ENCODE assay signal across 17 cellular contexts in the genomic region with DNA sequence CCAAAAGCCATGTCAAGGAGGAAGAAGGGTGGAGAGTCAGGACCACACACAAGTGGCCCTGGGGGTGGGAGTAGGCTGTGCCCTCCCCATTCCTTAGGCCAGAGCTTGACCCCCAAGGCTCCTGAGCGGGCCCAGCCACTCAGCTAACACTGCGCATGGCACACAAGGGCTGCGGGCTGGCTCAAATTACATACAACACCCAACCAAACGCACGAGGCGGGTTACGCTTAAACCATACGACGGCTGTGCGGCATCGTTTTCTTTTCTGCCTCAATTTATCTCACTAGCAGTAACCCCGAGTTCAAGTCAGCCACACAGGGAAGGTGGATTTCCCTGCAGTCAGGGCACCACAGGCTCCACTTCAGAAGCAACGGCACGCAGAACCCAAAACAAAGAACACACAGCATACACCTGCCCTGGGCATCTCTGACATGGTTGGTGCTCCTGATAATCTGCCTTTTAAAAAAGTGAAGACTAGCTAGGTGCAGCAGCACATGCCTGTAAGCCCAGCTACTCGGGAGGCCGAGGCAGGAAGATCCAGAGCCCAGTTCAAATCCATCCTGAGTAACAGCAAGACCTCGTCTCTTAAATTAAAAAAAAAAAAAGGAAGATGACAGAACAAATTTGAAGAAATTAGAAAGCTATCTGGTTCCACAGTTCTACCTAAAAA. TPM values are rescaled to one million over a fixed set of nuclear protein-coding genes. Genes with fewer than 3 reads are reported as not detected.
DNase-seq lines count a peak whose midpoint lies in the region; ATAC-seq, FAIRE-seq and TF ChIP-seq lines count a peak whose summit lies in the region.
"Had no signal": no experiment of that assay in that cellular context is flagged by ENCODE, and none has a peak within 500 bp of the region (broad histone marks: within the 10 kb centered on the region; RNA-seq: fewer than 3 reads in every experiment).

No MANE protein-coding gene starts in this region.

- H3K9me3 ChIP-seq in T-helper 17 cell (ENCODE audit: control insufficient read depth, low read length, poor library complexity, severe bottlenecking) (no peaks in the 10 kb centered on the region), kidney (ENCODE audit: control insufficient read depth in 1 of 2, low read length in 2 of 2) (no peaks in the 10 kb centered on the region)
- H3K9me3 ChIP-seq: left lung, psoas muscle, SJSA1 had no signal

- H3K27ac Mint-ChIP-seq in activated naive CD8-positive, alpha-beta T cell = no peak overlapping the region
- no peak overlapping the region for H3K27ac Mint-ChIP-seq in activated naive CD8-positive, alpha-beta T cell treated with anti-CD3 and anti-CD28 coated beads, Interleukin-2, amount 50 U/mL, for 24 hours
- peak overlapping the region; percentile 60 for H3K27ac Mint-ChIP-seq in T-helper 17 cell
- peak overlapping the region; percentile 39 for H3K27ac Mint-ChIP-seq in type B pancreatic cell

- H3K27me3 Mint-ChIP-seq in activated naive CD8-positive, alpha-beta T cell = no peaks in the 10 kb centered on the region
- no peaks in the 10 kb centered on the region for H3K27me3 Mint-ChIP-seq in activated naive CD8-positive, alpha-beta T cell treated with anti-CD3 and anti-CD28 coated beads, Interleukin-2, amount 50 U/mL, for 24 hours
- H3K27me3 Mint-ChIP-seq in T-helper 17 cell = no peaks in the 10 kb centered on the region
- no peaks in the 10 kb centered on the region for H3K27me3 Mint-ChIP-seq in type B pancreatic cell

- H3K9me3 Mint-ChIP-seq in activated naive CD8-positive, alpha-beta T cell (ENCODE audit: low read depth) = no peaks in the 10 kb centered on the region
- H3K9me3 Mint-ChIP-seq in activated naive CD8-positive, alpha-beta T cell treated with anti-CD3 and anti-CD28 coated beads, Interleukin-2, amount 50 U/mL, for 24 hours = no peaks in the 10 kb centered on the region
- no peaks in the 10 kb centered on the region for H3K9me3 Mint-ChIP-seq in type B pancreatic cell

- intact Hi-C loops in kidney (cut with DNase I) = no loop called here

- H3K4me3 Mint-ChIP-seq in activated naive CD8-positive, alpha-beta T cell = peak overlapping the region; percentile 46
- H3K4me3 Mint-ChIP-seq in activated naive CD8-positive, alpha-beta T cell treated with anti-CD3 and anti-CD28 coated beads, Interleukin-2, amount 50 U/mL, for 24 hours = no peak overlapping the region
- H3K4me3 Mint-ChIP-seq in T-helper 17 cell (no peak overlapping the region), type B pancreatic cell (peak overlapping the region; percentile 51)

- H3K4me1 ChIP-seq in kidney (ENCODE audit: control insufficient read depth in 1 of 2, insufficient read depth in 1 of 2, low read depth in 1 of 2, low read length in 2 of 2) = peaks cover 16 to 18% of the 10 kb centered on the region in 2 donors

- no peaks in the 10 kb centered on the region for H3K36me3 Mint-ChIP-seq in activated naive CD8-positive, alpha-beta T cell
- peaks cover 3% of the 10 kb centered on the region for H3K36me3 Mint-ChIP-seq in activated naive CD8-positive, alpha-beta T cell treated with anti-CD3 and anti-CD28 coated beads, Interleukin-2, amount 50 U/mL, for 24 hours (ENCODE audit: low read depth)
- H3K36me3 Mint-ChIP-seq in T-helper 17 cell (ENCODE audit: low read depth) (no peaks in the 10 kb centered on the region), type B pancreatic cell (peaks cover 3% of the 10 kb centered on the region)

- H3K4me1 Mint-ChIP-seq in activated naive CD8-positive, alpha-beta T cell (ENCODE audit: low read depth) = peaks cover 59% of the 10 kb centered on the region
- peaks cover 70% of the 10 kb centered on the region for H3K4me1 Mint-ChIP-seq in activated naive CD8-positive, alpha-beta T cell treated with anti-CD3 and anti-CD28 coated beads, Interleukin-2, amount 50 U/mL, for 24 hours
- H3K4me1 Mint-ChIP-seq in T-helper 17 cell = peaks cover 44% of the 10 kb centered on the region
- peaks cover 45% of the 10 kb centered on the region for H3K4me1 Mint-ChIP-seq in type B pancreatic cell (ENCODE audit: unreplicated experiment)

- no peaks in the 10 kb centered on the region for H3K36me3 ChIP-seq in kidney (ENCODE audit: control insufficient read depth in 1 of 2, insufficient read depth in 2 of 2, low read length in 2 of 2)
- H3K36me3 ChIP-seq: left lung had no signal

- DNase-seq in activated naive CD8-positive, alpha-beta T cell treated with anti-CD3 and anti-CD28 coated beads, Interleukin-2, amount 50 U/mL, for 24 hours = no peak
- DNase-seq in T-helper 17 cell (no peak), kidney (peak; percentile 37), type B pancreatic cell (ENCODE audit: extremely low spot score, unreplicated experiment) (no peak), pons (ENCODE audit: low spot score) (no peak), AG08395 (ENCODE audit: low spot score) (no peak), DMS79 treated with DMSO at 0.1 percent for 48 hours (lab: John Stamatoyannopoulos, UW) (no peak)
- DNase-seq: activated CD4-positive, alpha-beta T cell treated with anti-CD3 and anti-CD28 coated beads, Interleukin-2, amount 50 U/mL, for 4 hours; activated naive CD4-positive, alpha-beta T cell; left lung; NCI-H146; NCI-H226; psoas muscle; stimulated activated CD4-positive, alpha-beta T cell treated with anti-CD3 and anti-CD28 coated beads, Interleukin-12 subunit alpha, Interleukin-12 subunit beta, amount 100 ng/mL, for 4 hours had no signal

- no peak for TF ChIP-seq CTCF in kidney (IDR thresholded peaks at IDR 0.05; ENCODE audit: borderline replicate concordance, extremely low read depth, insufficient read depth)
- no peak for TF ChIP-seq CTCF in type B pancreatic cell (conservative IDR thresholded peaks at IDR 0.05)

- no peak overlapping the region for H3K4me3 ChIP-seq in kidney (ENCODE audit: low read length in 2 of 2)
- H3K4me3 ChIP-seq: SJSA1 had no signal

- no peak for FAIRE-seq in kidney (lab: Jason Lieb, UNC)
- FAIRE-seq: bronchial epithelial cell had no signal

- no peak overlapping the region for H3K9ac ChIP-seq in kidney (ENCODE audit: low read length in 2 of 2)

- no peak for ATAC-seq in activated naive CD8-positive, alpha-beta T cell treated with anti-CD3 and anti-CD28 coated beads, Interleukin-2, amount 50 U/mL, for 24 hours
- ATAC-seq in T-helper 17 cell = no peak
- ATAC-seq: psoas muscle had no signal

- H3K27ac ChIP-seq in kidney (ENCODE audit: low read depth in 2 of 2, low read length in 2 of 2) = no peak overlapping the region
- H3K27ac ChIP-seq: SJSA1 had no signal

RNA-seq across cellular contexts. Expression of a gene that starts 2.9 kb away (rescaled TPM):
- total RNA-seq in T-helper 17 cell (100 to 1,000 TPM; 192 to 215 TPM), kidney (124 TPM), type B pancreatic cell (ENCODE audit: low replicate concordance) (97.1 and 115 TPM in 2 replicates)
- polyA plus RNA-seq in kidney (ENCODE audit: insufficient read depth, low read depth, low replicate concordance) = 92.0 TPM

RNA-seq across cellular contexts. Expression of a gene that starts 3.0 kb away (rescaled TPM):
- 10 to 100 TPM; 36.9 to 43.6 TPM for total RNA-seq in T-helper 17 cell
- 31.1 TPM for total RNA-seq in kidney
- polyA plus RNA-seq in kidney (ENCODE audit: insufficient read depth, low read depth, low replicate concordance) = 26.0 TPM
- 21.4 and 33.6 TPM in 2 replicates for total RNA-seq in type B pancreatic cell (ENCODE audit: low replicate concordance)

RNA-seq across cellular contexts. Expression of a gene that starts 44.1 kb away (rescaled TPM):
- total RNA-seq in T-helper 17 cell = 10 to 100 TPM; 13.5 to 14.4 TPM
- 13.7 TPM for total RNA-seq in kidney
- polyA plus RNA-seq in kidney (ENCODE audit: insufficient read depth, low read depth, low replicate concordance) = 3.5 TPM
- total RNA-seq in type B pancreatic cell (ENCODE audit: low replicate concordance) = 17.0 and 21.2 TPM in 2 replicates

RNA-seq across cellular contexts. Expression of a gene that starts 57.6 kb away (rescaled TPM):
- total RNA-seq in T-helper 17 cell (10 to 100 TPM; 56.9 to 58.6 TPM), kidney (58.5 TPM), type B pancreatic cell (ENCODE audit: low replicate concordance) (20.7 and 37.2 TPM in 2 replicates)
- polyA plus RNA-seq in kidney (ENCODE audit: insufficient read depth, low read depth, low replicate concordance) = 11.9 TPM

Comparison
In these comparisons a context has a peak if more than half of its experiments do, and no peak if none do; other contexts are left out.
1. H3K4me3 Mint-ChIP-seq: peak in activated naive CD8-positive, alpha-beta T cell (single experiment) and type B pancreatic cell (single experiment); none in activated naive CD8-positive, alpha-beta T cell treated with anti-CD3 and anti-CD28 coated beads, Interleukin-2, amount 50 U/mL, for 24 hours (single experiment) and T-helper 17 cell (single experiment).
2. H3K27ac Mint-ChIP-seq: peak in T-helper 17 cell (single experiment) and type B pancreatic cell (single experiment); none in activated naive CD8-positive, alpha-beta T cell (single experiment) and activated naive CD8-positive, alpha-beta T cell treated with anti-CD3 and anti-CD28 coated beads, Interleukin-2, amount 50 U/mL, for 24 hours (single experiment).